Comparison of ENCODE assay signal across 8 cellular contexts in the genomic region with DNA sequence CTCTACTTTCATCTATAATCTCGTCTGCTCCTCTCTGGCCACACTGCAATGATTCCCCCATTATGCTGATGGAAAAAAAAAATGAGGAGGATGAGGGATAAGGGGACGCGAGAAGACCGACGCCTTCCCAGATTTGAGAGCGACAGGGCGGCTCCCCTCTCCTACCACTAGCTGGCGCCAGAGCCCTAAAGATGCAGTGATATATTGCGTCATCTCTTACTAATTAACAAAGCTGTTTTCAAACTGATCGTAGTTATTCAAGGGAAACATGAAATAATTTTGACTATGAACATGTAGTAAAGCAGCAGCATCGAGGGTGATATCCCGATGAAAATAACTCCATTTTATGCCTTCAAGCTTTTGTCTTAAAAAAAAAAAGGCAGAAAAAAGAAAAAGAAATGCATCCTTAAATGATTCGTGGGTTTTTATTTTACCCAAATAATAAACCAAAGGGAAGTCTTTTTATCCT. TPM values are rescaled to one million over a fixed set of nuclear protein-coding genes. Genes with fewer than 3 reads are reported as not detected.
A peak's percentile ranks its signal among the peaks of the same experiment; 100 is the strongest.
DNase-seq lines count a peak whose midpoint lies in the region; ATAC-seq and TF ChIP-seq lines count a peak whose summit lies in the region.

No MANE protein-coding gene starts in this region.

- peak; percentile 53 for ATAC-seq in GM18867 (IDR thresholded peaks at IDR 0.05; ENCODE audit: unreplicated experiment)
- ATAC-seq in HG03159 (IDR thresholded peaks at IDR 0.05; ENCODE audit: unreplicated experiment) = peak; percentile 46
- peak; percentile 92 for ATAC-seq in left lung

- no peaks in the 10 kb centered on the region for H3K36me3 ChIP-seq in left lung

- peak overlapping the region; percentile 96 for H3K27ac ChIP-seq in cingulate gyrus (ENCODE audit: low read depth, low read length)
- H3K27ac ChIP-seq in left lung = peak overlapping the region; percentile 80 to 89

- no peaks in the 10 kb centered on the region for H3K27me3 ChIP-seq in left lung

- no peaks in the 10 kb centered on the region for H3K9me3 ChIP-seq in left lung

- H3K4me3 ChIP-seq in left lung = peak overlapping the region; percentile 6 to 31

- peak; percentile 90 for DNase-seq in ACHN
- DNase-seq in NCI-H446 treated with DMSO at 0.1 percent for 48 hours (lab: John Stamatoyannopoulos, UW) = peak; percentile 88
- peak; percentile 69 to 70 for DNase-seq in activated CD4-positive, alpha-beta T cell treated with anti-CD3 and anti-CD28 coated beads for 24 hours (ENCODE audit: low read depth in 2 of 2)
- DNase-seq in left lung = peak; percentile 85
- DNase-seq in stimulated activated CD4-positive, alpha-beta T cell treated with anti-CD3 and anti-CD28 coated beads, Interleukin-2, amount 100 ng/mL, for 24 hours = peak; percentile 82 to 87

- in situ Hi-C loops in ACHN (cut with HindIII; ENCODE audit: low pct_ligation_motif_present, low pct_unique_long_range_greater_than_20kb, low sequenced_read_pairs) = no loop called here

- TF ChIP-seq CTCF in left lung (IDR thresholded peaks at IDR 0.05) = peak; percentile 96 to 99

- H3K4me1 ChIP-seq in left lung = peaks cover 6 to 24% of the 10 kb centered on the region in 2 donors

- intact Hi-C loops in left lung (cut with DNase I) = loop anchor here in 1 of 2 donors (5.0 to 10.0 kb wide), 4 partner anchors 100 to 590 kb away; a partner anchor contains a TSS

RNA-seq across cellular contexts. Expression of a gene that starts 48.0 kb away (rescaled TPM):
- total RNA-seq in left lung = 100 to 1,000 TPM; 151 to 180 TPM

Comparison
In these comparisons a context has a peak if more than half of its experiments do, and no peak if none do; other contexts are left out.
1. Peak in every context shown above with its lines: DNase-seq, ATAC-seq, H3K4me3 ChIP-seq and H3K27ac ChIP-seq.